20 cellular contexts compared by ENCODE assay signal in the genomic region with DNA sequence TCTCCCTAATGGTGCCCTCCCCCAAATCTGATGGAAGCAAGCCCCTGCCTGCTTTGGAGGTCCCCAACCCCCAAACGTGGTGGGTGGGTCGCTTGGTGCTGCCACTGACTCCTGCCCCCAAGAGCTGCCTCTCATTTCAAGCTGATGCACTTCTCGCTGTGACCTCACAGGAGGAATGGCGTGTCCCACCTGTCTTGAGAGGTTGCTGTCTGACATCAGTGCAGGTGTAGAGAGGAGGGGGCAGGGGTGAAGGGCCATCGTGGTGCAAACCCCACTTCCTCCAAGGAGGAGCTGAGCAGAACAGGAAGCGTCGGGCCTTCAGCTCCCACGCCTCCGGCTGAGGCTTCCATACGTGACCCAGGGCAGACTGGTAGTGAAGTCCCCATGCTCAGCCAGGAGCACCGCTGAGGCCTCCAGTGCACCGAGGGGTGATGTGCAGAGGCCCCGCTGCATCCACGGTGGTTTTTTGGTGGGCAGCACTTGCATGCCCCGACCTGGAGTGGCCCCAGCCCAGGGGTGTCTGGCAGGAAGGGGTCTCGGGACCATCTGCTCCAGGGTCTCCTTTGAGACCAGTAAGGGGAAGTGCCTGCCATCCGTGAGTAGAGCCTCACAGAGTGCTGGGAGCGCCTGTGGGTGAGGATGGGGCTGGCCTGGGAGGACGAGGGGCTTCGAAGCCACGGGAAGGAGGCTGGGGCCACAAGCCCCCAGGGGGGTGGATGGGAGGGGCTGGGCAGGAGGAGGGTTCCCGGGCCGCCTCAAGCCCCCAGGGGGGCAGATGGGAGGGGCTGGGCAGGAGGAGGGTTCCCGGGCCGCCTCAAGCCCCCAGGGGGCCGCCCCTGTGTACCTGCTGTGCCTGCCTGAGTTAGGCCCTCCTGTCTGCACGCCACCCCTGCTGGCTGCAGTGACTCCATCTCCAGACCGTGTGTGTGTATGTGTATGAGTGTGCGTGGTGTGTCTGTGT. TPM values are rescaled to one million over a fixed set of nuclear protein-coding genes. Genes with fewer than 3 reads are reported as not detected.
DNase-seq lines count a peak whose midpoint lies in the region; ATAC-seq and TF ChIP-seq lines count a peak whose summit lies in the region.
"Had no signal": no experiment of that assay in that cellular context is flagged by ENCODE, and none has a peak within 500 bp of the region (broad histone marks: within the 10 kb centered on the region; RNA-seq: fewer than 3 reads in every experiment).

No MANE protein-coding gene starts in this region.

- H3K9me3 ChIP-seq in RWPE2 (ENCODE audit: severe bottlenecking) = no peaks in the 10 kb centered on the region
- no peaks in the 10 kb centered on the region for H3K9me3 ChIP-seq in right atrium auricular region
- H3K9me3 ChIP-seq: breast epithelium, left lung had no signal

- H3K4me1 ChIP-seq in RWPE2 (ENCODE audit: insufficient read depth, poor library complexity, severe bottlenecking) (no peaks in the 10 kb centered on the region), right atrium auricular region (no peaks in the 10 kb centered on the region)
- H3K4me1 ChIP-seq: breast epithelium, left lung had no signal

- peaks cover 3% of the 10 kb centered on the region for H3K36me3 Mint-ChIP-seq in type B pancreatic cell

- H3K27ac Mint-ChIP-seq in type B pancreatic cell = no peak overlapping the region

- no peak overlapping the region for H3K4me3 Mint-ChIP-seq in type B pancreatic cell

- H3K4me1 Mint-ChIP-seq in type B pancreatic cell (ENCODE audit: unreplicated experiment) = no peaks in the 10 kb centered on the region

- ATAC-seq in Right ventricle myocardium inferior (no peak), left cardiac atrium (no peak), RWPE2 (ENCODE audit: low read depth) (no peak), HG03095 (IDR thresholded peaks at IDR 0.05; ENCODE audit: unreplicated experiment) (no peak), HG03045 (IDR thresholded peaks at IDR 0.05; ENCODE audit: unreplicated experiment) (no peak)
- ATAC-seq: left lung, Panc1, right cardiac atrium had no signal

- TF ChIP-seq CTCF in RWPE2 (IDR thresholded peaks at IDR 0.05; ENCODE audit: poor library complexity, severe bottlenecking) = no peak
- no peak for TF ChIP-seq CTCF in right atrium auricular region (IDR thresholded peaks at IDR 0.05)
- no peak for TF ChIP-seq CTCF in type B pancreatic cell (conservative IDR thresholded peaks at IDR 0.05)

- H3K9me3 Mint-ChIP-seq in type B pancreatic cell = no peaks in the 10 kb centered on the region
- H3K9me3 Mint-ChIP-seq: naive thymus-derived CD4-positive, alpha-beta T cell had no signal

- peak; percentile 45 for DNase-seq in Right ventricle myocardium inferior (ENCODE audit: missing footprints)
- DNase-seq in left cardiac atrium = no peak
- peak; percentile 54 for DNase-seq in RWPE2 (ENCODE audit: low spot score)
- DNase-seq in right atrium auricular region (ENCODE audit: low spot score) = peak; percentile 56
- DNase-seq in type B pancreatic cell (ENCODE audit: extremely low spot score, unreplicated experiment) = peak; percentile 62
- no peak for DNase-seq in dermis blood vessel endothelial cell
- DNase-seq: activated CD4-positive, alpha-beta T cell treated with anti-CD3 and anti-CD28 coated beads, Interleukin-2, amount 50 U/mL, for 4 hours; activated naive CD4-positive, alpha-beta T cell; hippocampal formation; left lung; MM.1S; naive thymus-derived CD4-positive, alpha-beta T cell; NCI-H2081; NCI-H69; stimulated activated CD4-positive, alpha-beta T cell treated with anti-CD3 and anti-CD28 coated beads, Interleukin-4, amount 100 ng/mL, for 1 hour had no signal

- H3K4me3 ChIP-seq in RWPE2 (ENCODE audit: severe bottlenecking) (no peak overlapping the region), right atrium auricular region (no peak overlapping the region)
- H3K4me3 ChIP-seq: breast epithelium, left lung had no signal

- H3K27me3 ChIP-seq in RWPE2 (ENCODE audit: insufficient read depth, poor library complexity, severe bottlenecking) (no peaks in the 10 kb centered on the region), right atrium auricular region (no peaks in the 10 kb centered on the region)
- H3K27me3 ChIP-seq: breast epithelium, left lung had no signal

- H3K27ac ChIP-seq in RWPE2 (ENCODE audit: poor library complexity, severe bottlenecking) = no peak overlapping the region
- H3K27ac ChIP-seq in right atrium auricular region = no peak overlapping the region
- H3K27ac ChIP-seq: breast epithelium, left lung had no signal

- H3K36me3 ChIP-seq in RWPE2 (ENCODE audit: low read depth) (peaks cover 32% of the 10 kb centered on the region), right atrium auricular region (peaks cover 20% of the 10 kb centered on the region)
- H3K36me3 ChIP-seq: breast epithelium had no signal

- intact Hi-C loops in Right ventricle myocardium inferior (cut with DNase I) = no loop called here
- intact Hi-C loops in left cardiac atrium (cut with DNase I) = no loop called here

- no peaks in the 10 kb centered on the region for H3K27me3 Mint-ChIP-seq in type B pancreatic cell
- H3K27me3 Mint-ChIP-seq: naive thymus-derived CD4-positive, alpha-beta T cell had no signal

RNA-seq across cellular contexts. Expression of a gene that starts 39.8 kb away (rescaled TPM):
- total RNA-seq in Right ventricle myocardium inferior (6.5 TPM), left cardiac atrium (1 to 10 TPM; 6.5 to 9.9 TPM), right atrium auricular region (1 to 10 TPM; 1.7 to 4.8 TPM), type B pancreatic cell (ENCODE audit: low replicate concordance) (19.1 and 25.6 TPM in 2 replicates), dermis blood vessel endothelial cell (16.3 and 21.7 TPM in 2 replicates)

RNA-seq across cellular contexts. Expression of a gene that starts 53.6 kb away (rescaled TPM):
- total RNA-seq in Right ventricle myocardium inferior (61.0 TPM), left cardiac atrium (10 to 100 TPM; 46.4 to 49.7 TPM), right atrium auricular region (10 to 100 TPM; 28.8 to 37.4 TPM), type B pancreatic cell (ENCODE audit: low replicate concordance) (38.6 and 43.3 TPM in 2 replicates), dermis blood vessel endothelial cell (46.9 and 57.0 TPM in 2 replicates)

Comparison
In these comparisons a context has a peak if more than half of its experiments do, and no peak if none do; other contexts are left out.
1. DNase-seq: peak in Right ventricle myocardium inferior (single experiment), RWPE2 (single experiment), right atrium auricular region (single experiment) and type B pancreatic cell (single experiment); none in left cardiac atrium (single experiment) and dermis blood vessel endothelial cell (single experiment).